In the genomic region with DNA sequence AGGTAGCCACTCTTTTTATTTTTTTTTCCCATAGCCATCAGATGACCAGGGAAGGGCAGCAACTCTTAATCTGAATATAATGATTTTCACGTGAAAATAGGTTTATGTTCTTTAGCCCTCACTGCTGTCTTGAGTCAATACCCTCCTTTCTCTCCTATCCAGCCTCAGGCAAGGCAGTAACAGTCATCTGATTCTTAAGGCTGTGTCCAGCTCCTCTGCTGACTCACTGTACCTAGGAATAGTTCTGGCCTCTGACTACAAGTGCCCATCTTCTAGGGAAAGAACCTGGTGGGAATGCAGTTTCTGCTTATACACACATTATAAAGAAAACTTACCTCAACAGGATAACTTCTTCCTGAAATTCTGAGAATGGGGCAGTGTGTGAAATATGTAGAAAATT, we compare ENCODE assay signal across 21 cellular contexts. TPM values are rescaled to one million over a fixed set of nuclear protein-coding genes. Genes with fewer than 3 reads are reported as not detected.
DNase-seq lines count a peak whose midpoint lies in the region; ATAC-seq and TF ChIP-seq lines count a peak whose summit lies in the region.
"Had no signal": no experiment of that assay in that cellular context is flagged by ENCODE, and none has a peak within 500 bp of the region (broad histone marks: within the 10 kb centered on the region; RNA-seq: fewer than 3 reads in every experiment).

No MANE protein-coding gene starts in this region.

- H3K27me3 ChIP-seq in adipocyte (replicated peaks; ENCODE audit: control insufficient read depth, insufficient read depth, low read length) (no peaks in the 10 kb centered on the region), gastrocnemius medialis (no peaks in the 10 kb centered on the region), spleen (replicated peaks in 1 of 7) (no peaks in the 10 kb centered on the region)
- H3K27me3 ChIP-seq: BLaER1, pancreas, suprapubic skin had no signal

- in situ Hi-C loops in gastrocnemius medialis (cut with MboI; ENCODE audit: low sequenced_read_pairs in 4 of 4) = loop anchor here in 2 of 4 donors (25.0 kb wide), 1 partner anchor 686 kb away; no protein-coding TSS in a partner anchor

- H3K4me3 ChIP-seq in adipocyte (ENCODE audit: low read length) (no peak overlapping the region), fibroblast of the aortic adventitia (ENCODE audit: low read depth, low read length) (no peak overlapping the region), gastrocnemius medialis (no peak overlapping the region), spleen (no peak overlapping the region)
- H3K4me3 ChIP-seq: BLaER1, left ventricle myocardium inferior, pancreas, skin epidermis, suprapubic skin had no signal

- H3K4me1 ChIP-seq in adipocyte (ENCODE audit: control insufficient read depth, insufficient read depth, low read length) (peaks cover 4% of the 10 kb centered on the region), gastrocnemius medialis (no peaks in the 10 kb centered on the region), spleen (no peaks in the 10 kb centered on the region)
- H3K4me1 ChIP-seq: BLaER1, left ventricle myocardium inferior, pancreas, suprapubic skin had no signal

- ATAC-seq in gastrocnemius medialis (peak; percentile 87 to 93), HG03342 (IDR thresholded peaks at IDR 0.05; ENCODE audit: unreplicated experiment) (no peak)
- ATAC-seq: pancreas had no signal

- TF ChIP-seq POLR2A in gastrocnemius medialis (IDR thresholded peaks at IDR 0.05) (no peak), spleen (IDR thresholded peaks at IDR 0.05) (no peak)

- WGBS in spleen, 5 donors = 88 to 100% (median 100%) methylated on average over 1 of the region's 1 CpG

- no peak for TF ChIP-seq CTCF in fibroblast of the aortic adventitia (IDR thresholded peaks at IDR 0.05; ENCODE audit: insufficient read depth, low read length)
- TF ChIP-seq CTCF in gastrocnemius medialis (IDR thresholded peaks at IDR 0.05 in 4 of 5, conservative IDR thresholded peaks at IDR 0.05 in 1 of 5) = no peak
- TF ChIP-seq CTCF in spleen (IDR thresholded peaks at IDR 0.05 in 8 of 11, conservative IDR thresholded peaks at IDR 0.05 in 3 of 11) = no peak

- H3K9me3 ChIP-seq in adipocyte (ENCODE audit: control insufficient read depth, low read length) (no peaks in the 10 kb centered on the region), gastrocnemius medialis (no peaks in the 10 kb centered on the region), spleen (no peaks in the 10 kb centered on the region)
- H3K9me3 ChIP-seq: BLaER1, left ventricle myocardium inferior, pancreas, suprapubic skin had no signal

- DNase-seq in GM04504 (ENCODE audit: low read depth) (peak; percentile 14), adipocyte (ENCODE audit: low read depth) (peak; percentile 44), fibroblast of the aortic adventitia (ENCODE audit: low read depth) (peak; percentile 2), gastrocnemius medialis (peak in 1 of 2 donors; percentile 12), posterior cingulate gyrus (no peak), spleen (no peak)
- DNase-seq: activated CD4-positive, alpha-beta T cell treated with anti-CD3 and anti-CD28 coated beads, Interleukin-2, amount 10 ng/mL, durations not matched to agents 7 days and 5 days; activated naive CD4-positive, alpha-beta T cell treated with anti-CD3 and anti-CD28 coated beads, Interleukin-2, amount 10 ng/mL, durations not matched to agents 7 days and 5 days; activated T-cell treated with anti-CD3 and anti-CD28 coated beads for 4 hours; KBM-7; left ventricle myocardium inferior; NCI-H1092; NCI-H774; pancreas; SW 1271 had no signal

- peaks cover 99% of the 10 kb centered on the region for H3K36me3 ChIP-seq in adipocyte (ENCODE audit: control insufficient read depth, insufficient read depth, low read length, severe bottlenecking)
- peaks cover 0 to 93% of the 10 kb centered on the region in 2 donors for H3K36me3 ChIP-seq in gastrocnemius medialis
- H3K36me3 ChIP-seq in spleen = peaks cover 4 to 100% (median 84%) of the 10 kb centered on the region in 6 donors

- intact Hi-C loops in gastrocnemius medialis (cut with DNase I; ENCODE audit: low total_unique reads) = no loop called here
- intact Hi-C loops in posterior cingulate gyrus (cut with DNase I) = no loop called here
- intact Hi-C loops in spleen (cut with DNase I; ENCODE audit: low total_unique reads) = no loop called here

- H3K9ac ChIP-seq in adipocyte (ENCODE audit: low read length) = no peak overlapping the region
- H3K9ac ChIP-seq: BLaER1 had no signal

- peak overlapping the region in 1 of 4 donors; percentile 54 for H3K27ac ChIP-seq in gastrocnemius medialis
- no peak overlapping the region for H3K27ac ChIP-seq in spleen
- H3K27ac ChIP-seq: BLaER1, HL-60, left ventricle myocardium inferior, pancreas, skin epidermis, suprapubic skin had no signal

RNA-seq across cellular contexts. Expression of gene DHX29, which starts 30.7 kb away (rescaled TPM):
- total RNA-seq in fibroblast of the aortic adventitia (ENCODE audit: low replicate concordance) (36.7 and 53.4 TPM in 2 replicates), gastrocnemius medialis (10 to 100 TPM; 33.1 to 44.6 (median 41.0) TPM), spleen (10 to 100 TPM; 16.3 to 27.0 (median 18.4) TPM)
- 1 to 10 TPM; 4.5 to 6.9 (median 5.1) TPM for polyA plus RNA-seq in spleen

RNA-seq across cellular contexts. Expression of gene MTREX, which starts 31.0 kb away (rescaled TPM):
- total RNA-seq in fibroblast of the aortic adventitia (ENCODE audit: low replicate concordance) = 102 and 123 TPM in 2 replicates
- total RNA-seq in gastrocnemius medialis = 100 to 1,000 TPM in 2 of 4 donors, 10 to 100 TPM in 2; 92.4 to 124 (median 109) TPM
- total RNA-seq in spleen = 10 to 100 TPM; 48.4 to 73.6 (median 64.3) TPM
- 10 to 100 TPM; 13.8 to 20.4 (median 19.4) TPM for polyA plus RNA-seq in spleen

RNA-seq across cellular contexts. Expression of gene CCNO, which starts 43.4 kb away (rescaled TPM):
- 0.18 TPM in 1 of 2 replicates, not detected in the other for total RNA-seq in fibroblast of the aortic adventitia (ENCODE audit: low replicate concordance)
- total RNA-seq in gastrocnemius medialis = not detected
- total RNA-seq in spleen = not detected
- under 1 TPM; 0.10 to 0.33 (median 0.22) TPM for polyA plus RNA-seq in spleen
- total RNA-seq: activated CD4-positive, alpha-beta T cell treated with anti-CD3 and anti-CD28 coated beads, Interleukin-2, amount 10 ng/mL, durations not matched to agents 7 days and 5 days; left ventricle myocardium inferior had no signal

RNA-seq across cellular contexts. Expression of gene MCIDAS, which starts 49.7 kb away (rescaled TPM):
- total RNA-seq in fibroblast of the aortic adventitia (ENCODE audit: low replicate concordance) (not detected in 2 replicates), gastrocnemius medialis (not detected), spleen (not detected)
- polyA plus RNA-seq in spleen = not detected
- total RNA-seq: activated CD4-positive, alpha-beta T cell treated with anti-CD3 and anti-CD28 coated beads, Interleukin-2, amount 10 ng/mL, durations not matched to agents 7 days and 5 days; H1; left ventricle myocardium inferior; suprapubic skin had no signal

Comparison
In these comparisons a context has a peak if more than half of its experiments do, and no peak if none do; other contexts are left out.
1. DNase-seq: peak in GM04504 (single experiment), adipocyte (single experiment) and fibroblast of the aortic adventitia (single experiment); none in posterior cingulate gyrus (0 of 10) and spleen (single experiment).